Comparison of ENCODE assay signal across 18 cellular contexts in genomic region chr5:92836861-92837755, GRCh38.
A peak's percentile ranks its signal among the peaks of the same experiment; 100 is the strongest.
DNase-seq lines count a peak whose midpoint lies in the region; ATAC-seq, FAIRE-seq and TF ChIP-seq lines count a peak whose summit lies in the region.
"Had no signal": no experiment of that assay in that cellular context is flagged by ENCODE, and none has a peak within 500 bp of the region (broad histone marks: within the 10 kb centered on the region; RNA-seq: fewer than 3 reads in every experiment).

No MANE protein-coding gene starts in this region.

- no peak overlapping the region for H3K4me3 ChIP-seq in A549
- H3K4me3 ChIP-seq in WI38 (ENCODE audit: low read depth, low read length) = 0 out of 2 replicates have a peak overlapping the region, but pooled peaks have one; percentile 3
- no peak overlapping the region for H3K4me3 ChIP-seq in fibroblast of pulmonary artery (replicated peaks; ENCODE audit: low read depth, low read length)
- H3K4me3 ChIP-seq: GM12878, heart left ventricle had no signal

- no peak; a peak in 1 of 6 replicates for ATAC-seq in A549
- no peak for ATAC-seq in stimulated activated naive CD8-positive, alpha-beta T cell treated with anti-CD3 and anti-CD28 coated beads, Interleukin-15, Interleukin-2, amounts not matched to agents 100 U/mL and 50 U/mL, for 24 hours
- ATAC-seq: GM12878, heart left ventricle had no signal

- FAIRE-seq in A549 (lab: Jason Lieb, UNC) = no peak
- peak; percentile 52 for FAIRE-seq in H54 (lab: Jason Lieb, UNC)
- FAIRE-seq: A204.1, GM12878, kidney had no signal

- peak overlapping the region; percentile 0; the same call in 1 of the 3 replicates for H3K4me2 ChIP-seq in A549

- WGBS in A549 (ENCODE audit: missing lambda C conversion rate) = 65% methylated on average over 3 of the region's 3 CpGs

- POLR2A ChIA-PET in A549 (lab: Yijun Ruan, JAX) = no interaction called here

- no peaks in the 10 kb centered on the region for H3K9me3 ChIP-seq in A549
- H3K9me3 ChIP-seq: heart left ventricle had no signal

- TF ChIP-seq POLR2A in A549 (IDR thresholded peaks at IDR 0.05; ENCODE audit: low read length) (no peak), H54 (IDR thresholded peaks at IDR 0.05; ENCODE audit: low read depth, low read length) (no peak)

- CTCF ChIA-PET in A549 (lab: Yijun Ruan, JAX) = no interaction called here

- TF ChIP-seq EP300 in A549 (IDR thresholded peaks at IDR 0.05) = no peak

- peaks cover 10% of the 10 kb centered on the region; the same call in 1 of the 3 replicates for H3K4me1 ChIP-seq in A549
- H3K4me1 ChIP-seq: heart left ventricle had no signal

- DNase-seq in A549 (ENCODE audit: low read depth in 1 of 2, low spot score in 1 of 2) (no peak), H54 (ENCODE audit: insufficient read length, low spot score) (no peak), fibroblast of pulmonary artery (ENCODE audit: low read depth) (peak; percentile 22), COLO668 (lab: John Stamatoyannopoulos, UW; ENCODE audit: unreplicated experiment) (no peak), MV-4-11 (lab: John Stamatoyannopoulos, UW) (no peak), epidermal melanocyte (ENCODE audit: insufficient read length, low spot score) (no peak)
- no peak for DNase-seq in stimulated activated naive CD8-positive, alpha-beta T cell treated with anti-CD3 and anti-CD28 coated beads, Interleukin-15, Interleukin-2, amounts not matched to agents 100 U/mL and 50 U/mL, for 24 hours
- DNase-seq: activated CD4-positive, CD25-positive, alpha-beta regulatory T cell treated with anti-CD3 and anti-CD28 coated beads, Interleukin-2, amount 50 U/mL, for 72 hours; anterior cingulate cortex; heart left ventricle; kidney; NCI-H2081 treated with DMSO at 0.1 percent for 48 hours; NCI-H524 treated with DMSO at 0.1 percent for 48 hours; T-helper 9 cell had no signal

- H3K27ac ChIP-seq in A549 = no peak overlapping the region
- H3K27ac ChIP-seq: epithelial cell of prostate, heart left ventricle had no signal

- no peak for TF ChIP-seq RAD21 in A549 (conservative IDR thresholded peaks at IDR 0.05 in 1 of 2, IDR thresholded peaks at IDR 0.05 in 1 of 2)

- TF ChIP-seq CTCF in A549 (IDR thresholded peaks at IDR 0.05) (no peak), WI38 (IDR thresholded peaks at IDR 0.05; ENCODE audit: low read depth, low read length) (no peak), fibroblast of pulmonary artery (IDR thresholded peaks at IDR 0.05; ENCODE audit: low read length, missing control alignments) (no peak)

TF ChIP-seq in A549, 52 proteins besides CTCF, POLR2A, EP300 and RAD21:
- TF ChIP-seq RCOR1 (IDR thresholded peaks at IDR 0.05; ENCODE audit: low read depth, low read length) = no peak
